ENCODE assay signal across 1 cellular context in the genomic region with DNA sequence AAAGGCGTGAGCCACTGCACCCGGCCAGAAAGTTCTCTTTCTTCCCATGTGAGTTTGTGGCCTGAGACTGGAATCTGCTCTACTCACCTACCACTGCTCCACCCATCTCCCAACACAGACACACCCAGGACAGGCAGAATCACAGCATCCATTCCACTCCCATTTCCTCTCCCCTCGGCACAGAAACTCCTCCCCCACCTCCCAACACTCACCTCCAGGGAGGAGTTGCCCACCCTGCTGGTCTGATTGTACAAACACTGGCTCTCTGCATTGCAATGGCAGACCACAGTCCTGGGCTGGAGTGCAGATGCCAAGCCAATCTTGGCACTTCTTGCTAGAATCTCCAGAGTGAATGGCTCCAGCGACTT.
TF ChIP-seq lines count a peak whose summit lies in the region.

No MANE protein-coding gene starts in this region.

TF ChIP-seq in H1, 55 proteins besides CTCF, POLR2A, EP300 and RAD21:
- TF ChIP-seq, protein P1, sequence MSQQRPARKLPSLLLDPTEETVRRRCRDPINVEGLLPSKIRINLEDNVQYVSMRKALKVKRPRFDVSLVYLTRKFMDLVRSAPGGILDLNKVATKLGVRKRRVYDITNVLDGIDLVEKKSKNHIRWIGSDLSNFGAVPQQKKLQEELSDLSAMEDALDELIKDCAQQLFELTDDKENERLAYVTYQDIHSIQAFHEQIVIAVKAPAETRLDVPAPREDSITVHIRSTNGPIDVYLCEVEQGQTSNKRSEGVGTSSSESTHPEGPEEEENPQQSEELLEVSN (IDR thresholded peaks at IDR 0.05): no peak
- TF ChIP-seq JUND (IDR thresholded peaks at IDR 0.05; ENCODE audit: low read length) (no peak), MAFK (IDR thresholded peaks at IDR 0.05; ENCODE audit: low read depth, low read length) (no peak), CEBPB (IDR thresholded peaks at IDR 0.05; ENCODE audit: low read depth, low read length) (no peak), TCF12 (IDR thresholded peaks at IDR 0.05; ENCODE audit: low read depth, low read length) (no peak), SIX5 (IDR thresholded peaks at IDR 0.05; ENCODE audit: low read depth, low read length) (no peak), ZNF274 (IDR thresholded peaks at IDR 0.05; ENCODE audit: borderline replicate concordance, extremely low read depth, low read length) (no peak), TAF7 (optimal IDR thresholded peaks at IDR 0.05; ENCODE audit: borderline replicate concordance, low read depth, low read length) (no peak), SAP30 (IDR thresholded peaks at IDR 0.05; ENCODE audit: insufficient read depth, insufficient replicate concordance, low read length) (no peak), POLR2AphosphoS5 (IDR thresholded peaks at IDR 0.05; ENCODE audit: low read depth, low read length) (no peak), SRF (IDR thresholded peaks at IDR 0.05; ENCODE audit: low read depth, low read length) (no peak), NRF1 (IDR thresholded peaks at IDR 0.05; ENCODE audit: low read depth, low read length) (no peak), CREB1 (IDR thresholded peaks at IDR 0.05) (no peak), BRCA1 (IDR thresholded peaks at IDR 0.05; ENCODE audit: low read depth, low read length) (no peak)
- TF ChIP-seq, protein P2, sequence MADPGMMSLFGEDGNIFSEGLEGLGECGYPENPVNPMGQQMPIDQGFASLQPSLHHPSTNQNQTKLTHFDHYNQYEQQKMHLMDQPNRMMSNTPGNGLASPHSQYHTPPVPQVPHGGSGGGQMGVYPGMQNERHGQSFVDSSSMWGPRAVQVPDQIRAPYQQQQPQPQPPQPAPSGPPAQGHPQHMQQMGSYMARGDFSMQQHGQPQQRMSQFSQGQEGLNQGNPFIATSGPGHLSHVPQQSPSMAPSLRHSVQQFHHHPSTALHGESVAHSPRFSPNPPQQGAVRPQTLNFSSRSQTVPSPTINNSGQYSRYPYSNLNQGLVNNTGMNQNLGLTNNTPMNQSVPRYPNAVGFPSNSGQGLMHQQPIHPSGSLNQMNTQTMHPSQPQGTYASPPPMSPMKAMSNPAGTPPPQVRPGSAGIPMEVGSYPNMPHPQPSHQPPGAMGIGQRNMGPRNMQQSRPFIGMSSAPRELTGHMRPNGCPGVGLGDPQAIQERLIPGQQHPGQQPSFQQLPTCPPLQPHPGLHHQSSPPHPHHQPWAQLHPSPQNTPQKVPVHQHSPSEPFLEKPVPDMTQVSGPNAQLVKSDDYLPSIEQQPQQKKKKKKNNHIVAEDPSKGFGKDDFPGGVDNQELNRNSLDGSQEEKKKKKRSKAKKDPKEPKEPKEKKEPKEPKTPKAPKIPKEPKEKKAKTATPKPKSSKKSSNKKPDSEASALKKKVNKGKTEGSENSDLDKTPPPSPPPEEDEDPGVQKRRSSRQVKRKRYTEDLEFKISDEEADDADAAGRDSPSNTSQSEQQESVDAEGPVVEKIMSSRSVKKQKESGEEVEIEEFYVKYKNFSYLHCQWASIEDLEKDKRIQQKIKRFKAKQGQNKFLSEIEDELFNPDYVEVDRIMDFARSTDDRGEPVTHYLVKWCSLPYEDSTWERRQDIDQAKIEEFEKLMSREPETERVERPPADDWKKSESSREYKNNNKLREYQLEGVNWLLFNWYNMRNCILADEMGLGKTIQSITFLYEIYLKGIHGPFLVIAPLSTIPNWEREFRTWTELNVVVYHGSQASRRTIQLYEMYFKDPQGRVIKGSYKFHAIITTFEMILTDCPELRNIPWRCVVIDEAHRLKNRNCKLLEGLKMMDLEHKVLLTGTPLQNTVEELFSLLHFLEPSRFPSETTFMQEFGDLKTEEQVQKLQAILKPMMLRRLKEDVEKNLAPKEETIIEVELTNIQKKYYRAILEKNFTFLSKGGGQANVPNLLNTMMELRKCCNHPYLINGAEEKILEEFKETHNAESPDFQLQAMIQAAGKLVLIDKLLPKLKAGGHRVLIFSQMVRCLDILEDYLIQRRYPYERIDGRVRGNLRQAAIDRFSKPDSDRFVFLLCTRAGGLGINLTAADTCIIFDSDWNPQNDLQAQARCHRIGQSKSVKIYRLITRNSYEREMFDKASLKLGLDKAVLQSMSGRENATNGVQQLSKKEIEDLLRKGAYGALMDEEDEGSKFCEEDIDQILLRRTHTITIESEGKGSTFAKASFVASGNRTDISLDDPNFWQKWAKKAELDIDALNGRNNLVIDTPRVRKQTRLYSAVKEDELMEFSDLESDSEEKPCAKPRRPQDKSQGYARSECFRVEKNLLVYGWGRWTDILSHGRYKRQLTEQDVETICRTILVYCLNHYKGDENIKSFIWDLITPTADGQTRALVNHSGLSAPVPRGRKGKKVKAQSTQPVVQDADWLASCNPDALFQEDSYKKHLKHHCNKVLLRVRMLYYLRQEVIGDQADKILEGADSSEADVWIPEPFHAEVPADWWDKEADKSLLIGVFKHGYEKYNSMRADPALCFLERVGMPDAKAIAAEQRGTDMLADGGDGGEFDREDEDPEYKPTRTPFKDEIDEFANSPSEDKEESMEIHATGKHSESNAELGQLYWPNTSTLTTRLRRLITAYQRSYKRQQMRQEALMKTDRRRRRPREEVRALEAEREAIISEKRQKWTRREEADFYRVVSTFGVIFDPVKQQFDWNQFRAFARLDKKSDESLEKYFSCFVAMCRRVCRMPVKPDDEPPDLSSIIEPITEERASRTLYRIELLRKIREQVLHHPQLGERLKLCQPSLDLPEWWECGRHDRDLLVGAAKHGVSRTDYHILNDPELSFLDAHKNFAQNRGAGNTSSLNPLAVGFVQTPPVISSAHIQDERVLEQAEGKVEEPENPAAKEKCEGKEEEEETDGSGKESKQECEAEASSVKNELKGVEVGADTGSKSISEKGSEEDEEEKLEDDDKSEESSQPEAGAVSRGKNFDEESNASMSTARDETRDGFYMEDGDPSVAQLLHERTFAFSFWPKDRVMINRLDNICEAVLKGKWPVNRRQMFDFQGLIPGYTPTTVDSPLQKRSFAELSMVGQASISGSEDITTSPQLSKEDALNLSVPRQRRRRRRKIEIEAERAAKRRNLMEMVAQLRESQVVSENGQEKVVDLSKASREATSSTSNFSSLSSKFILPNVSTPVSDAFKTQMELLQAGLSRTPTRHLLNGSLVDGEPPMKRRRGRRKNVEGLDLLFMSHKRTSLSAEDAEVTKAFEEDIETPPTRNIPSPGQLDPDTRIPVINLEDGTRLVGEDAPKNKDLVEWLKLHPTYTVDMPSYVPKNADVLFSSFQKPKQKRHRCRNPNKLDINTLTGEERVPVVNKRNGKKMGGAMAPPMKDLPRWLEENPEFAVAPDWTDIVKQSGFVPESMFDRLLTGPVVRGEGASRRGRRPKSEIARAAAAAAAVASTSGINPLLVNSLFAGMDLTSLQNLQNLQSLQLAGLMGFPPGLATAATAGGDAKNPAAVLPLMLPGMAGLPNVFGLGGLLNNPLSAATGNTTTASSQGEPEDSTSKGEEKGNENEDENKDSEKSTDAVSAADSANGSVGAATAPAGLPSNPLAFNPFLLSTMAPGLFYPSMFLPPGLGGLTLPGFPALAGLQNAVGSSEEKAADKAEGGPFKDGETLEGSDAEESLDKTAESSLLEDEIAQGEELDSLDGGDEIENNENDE (IDR thresholded peaks at IDR 0.05; ENCODE audit: insufficient replicate concordance, low read length): no peak
- TF ChIP-seq, protein P3, sequence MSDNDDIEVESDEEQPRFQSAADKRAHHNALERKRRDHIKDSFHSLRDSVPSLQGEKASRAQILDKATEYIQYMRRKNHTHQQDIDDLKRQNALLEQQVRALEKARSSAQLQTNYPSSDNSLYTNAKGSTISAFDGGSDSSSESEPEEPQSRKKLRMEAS (IDR thresholded peaks at IDR 0.05): no peak
- TF ChIP-seq, protein P4, sequence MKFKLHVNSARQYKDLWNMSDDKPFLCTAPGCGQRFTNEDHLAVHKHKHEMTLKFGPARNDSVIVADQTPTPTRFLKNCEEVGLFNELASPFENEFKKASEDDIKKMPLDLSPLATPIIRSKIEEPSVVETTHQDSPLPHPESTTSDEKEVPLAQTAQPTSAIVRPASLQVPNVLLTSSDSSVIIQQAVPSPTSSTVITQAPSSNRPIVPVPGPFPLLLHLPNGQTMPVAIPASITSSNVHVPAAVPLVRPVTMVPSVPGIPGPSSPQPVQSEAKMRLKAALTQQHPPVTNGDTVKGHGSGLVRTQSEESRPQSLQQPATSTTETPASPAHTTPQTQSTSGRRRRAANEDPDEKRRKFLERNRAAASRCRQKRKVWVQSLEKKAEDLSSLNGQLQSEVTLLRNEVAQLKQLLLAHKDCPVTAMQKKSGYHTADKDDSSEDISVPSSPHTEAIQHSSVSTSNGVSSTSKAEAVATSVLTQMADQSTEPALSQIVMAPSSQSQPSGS (IDR thresholded peaks at IDR 0.05; ENCODE audit: low read length): no peak
